ENCODE assay signal across 10 cellular contexts in the genomic region with DNA sequence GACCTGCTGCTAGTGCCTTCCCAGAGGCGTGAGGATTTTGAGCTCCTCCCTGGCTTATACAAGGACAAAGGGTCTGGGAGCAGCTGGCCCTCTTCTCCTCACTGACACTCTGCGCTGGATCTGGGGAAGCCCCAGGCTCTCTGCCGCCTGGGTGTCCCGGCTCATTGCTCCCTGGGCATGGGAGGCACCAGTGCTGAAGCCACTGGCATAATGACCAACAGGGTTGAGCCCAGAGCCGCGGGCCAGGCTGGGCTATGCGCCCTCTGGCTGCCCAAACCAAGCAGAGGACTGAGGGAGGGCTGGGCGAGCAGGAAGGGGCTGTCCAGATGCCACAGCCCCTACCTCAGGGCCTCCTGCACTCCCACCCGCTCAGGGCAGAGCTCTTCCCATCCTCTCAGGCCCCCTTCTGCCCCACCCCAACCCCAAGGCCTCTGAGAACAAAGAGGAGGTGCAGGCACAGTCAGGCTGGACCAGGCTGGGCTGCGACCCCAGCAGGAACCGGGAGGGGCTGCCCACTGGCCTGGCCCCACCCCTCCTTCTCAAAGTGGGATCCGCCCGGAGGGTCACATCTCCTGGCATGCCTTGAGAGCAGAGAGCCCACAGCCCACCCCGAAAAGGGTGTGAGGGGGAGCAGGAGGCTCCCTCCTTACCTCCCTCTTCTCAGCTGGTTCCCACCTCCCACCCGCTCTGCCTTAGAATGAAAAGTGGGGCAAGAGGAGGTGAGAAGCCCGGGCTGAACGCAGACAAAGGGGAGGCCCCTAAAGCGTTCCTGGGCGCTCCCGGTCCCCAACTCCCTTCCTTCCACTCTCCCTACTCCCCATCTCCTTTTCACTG. TPM values are rescaled to one million over a fixed set of nuclear protein-coding genes. Genes with fewer than 3 reads are reported as not detected.
DNase-seq lines count a peak whose midpoint lies in the region; ATAC-seq and TF ChIP-seq lines count a peak whose summit lies in the region.
"Had no signal": no experiment of that assay in that cellular context is flagged by ENCODE, and none has a peak within 500 bp of the region (broad histone marks: within the 10 kb centered on the region; RNA-seq: fewer than 3 reads in every experiment).

No MANE protein-coding gene starts in this region.

- peak overlapping the region; percentile 37 to 60 for H3K4me3 Mint-ChIP-seq in effector memory CD8-positive, alpha-beta T cell
- H3K4me3 Mint-ChIP-seq: CD4-positive, alpha-beta T cell had no signal

- intact Hi-C loops in IMR-90 (cut with micrococcal nuclease) (loop anchor here (5.0 kb wide), 1 partner anchor 514 kb away; no protein-coding TSS in a partner anchor), uterus (cut with DNase I; ENCODE audit: low total_unique reads) (no loop called here)

- H4K91ac ChIP-seq in IMR-90 (ENCODE audit: insufficient read depth, low read depth, low read length): no peak overlapping the region

- H3K14ac ChIP-seq in IMR-90 (replicated peaks; ENCODE audit: low read depth, low read length): no peak overlapping the region

- no peak overlapping the region for H3K9ac ChIP-seq in IMR-90 (ENCODE audit: low read depth, low read length)

- H3K4ac ChIP-seq in IMR-90 (ENCODE audit: low read depth, low read length): no peak overlapping the region

- peak overlapping the region; percentile 33 for H2AFZ ChIP-seq in IMR-90 (replicated peaks; ENCODE audit: low read length, poor library complexity)

- no peaks in the 10 kb centered on the region for H3K9me1 ChIP-seq in IMR-90 (ENCODE audit: insufficient read depth, low read length)

- dilution Hi-C loops in IMR-90 (cut with HindIII; ENCODE audit: low sequenced_read_pairs, unreplicated experiment): no loop called here

- CTCF ChIA-PET in IMR-90 (lab: Yijun Ruan, JAX): no interaction called here

- DNase-seq in IMR-90 (no peak), midbrain (lab: John Stamatoyannopoulos, UW) (peak; percentile 84), amniotic stem cell (lab: John Stamatoyannopoulos, UW) (no peak), uterus (no peak)
- DNase-seq in effector memory CD8-positive, alpha-beta T cell: no peak
- no peak for DNase-seq in activated naive CD4-positive, alpha-beta T cell (lab: John Stamatoyannopoulos, UW)
- DNase-seq in stimulated activated CD8-positive, alpha-beta memory T cell treated with anti-CD3 and anti-CD28 coated beads, Interleukin-4, amount 100 ng/mL, for 48 hours: no peak
- DNase-seq: CD4-positive, alpha-beta T cell; gastrocnemius medialis had no signal

- H3K27ac Mint-ChIP-seq in effector memory CD8-positive, alpha-beta T cell: no peak overlapping the region
- H3K27ac Mint-ChIP-seq: CD4-positive, alpha-beta T cell had no signal

- H3K27ac ChIP-seq in 22Rv1 (no peak overlapping the region), IMR-90 (ENCODE audit: insufficient read depth, low read length) (no peak overlapping the region), uterus (no peak overlapping the region)
- H3K27ac ChIP-seq: gastrocnemius medialis had no signal

- WGBS in IMR-90 (ENCODE audit: extremely low coverage in 2 of 2, insufficient read length in 1 of 2), 2 experiments: 19% methylated on average over 4 of the region's 20 CpGs; no CpG with 5 or more reads in 1 of the 2 experiments

- no peak overlapping the region for H4K8ac ChIP-seq in IMR-90 (ENCODE audit: low read depth in 2 of 2, low read length in 2 of 2)

- H3K4me1 ChIP-seq in IMR-90 (ENCODE audit: control insufficient read depth, insufficient read depth, low read length) (peaks cover 3% of the 10 kb centered on the region; the same call in 1 of the 2 replicates), uterus (peaks cover 0 to 11% of the 10 kb centered on the region in 2 donors)

- H3K9me3 Mint-ChIP-seq in effector memory CD8-positive, alpha-beta T cell: no peaks in the 10 kb centered on the region
- H3K9me3 Mint-ChIP-seq: CD4-positive, alpha-beta T cell had no signal

- H3K23ac ChIP-seq in IMR-90 (ENCODE audit: low read depth, low read length): no peak overlapping the region

- TF ChIP-seq POLR2A in IMR-90 (IDR thresholded peaks at IDR 0.05; ENCODE audit: low read depth, low read length) (no peak), uterus (IDR thresholded peaks at IDR 0.05) (no peak)

- no peak overlapping the region for H2BK20ac ChIP-seq in IMR-90 (ENCODE audit: low read depth, low read length)

- no peak overlapping the region for H2BK120ac ChIP-seq in IMR-90 (ENCODE audit: low read depth, low read length)

- H2BK15ac ChIP-seq in IMR-90 (ENCODE audit: low read depth, low read length): no peak overlapping the region

- TF ChIP-seq CTCF in 22Rv1 (IDR thresholded peaks at IDR 0.05) (peak; percentile 13), IMR-90 (conservative IDR thresholded peaks at IDR 0.05; ENCODE audit: low read depth, low read length) (no peak), uterus (IDR thresholded peaks at IDR 0.05) (peak in 1 of 4 experiments; percentile 10)

- H3K56ac ChIP-seq in IMR-90 (ENCODE audit: extremely low read depth, insufficient read depth, low read length): no peak overlapping the region

- no peaks in the 10 kb centered on the region; the same call in 1 of the 2 replicates for H3K9me3 ChIP-seq in IMR-90 (ENCODE audit: control insufficient read depth, insufficient read depth, low read length)
- H3K9me3 ChIP-seq in uterus: no peaks in the 10 kb centered on the region
- H3K9me3 ChIP-seq: gastrocnemius medialis had no signal

- H2AK5ac ChIP-seq in IMR-90 (ENCODE audit: low read depth, low read length): no peak overlapping the region

- POLR2A ChIA-PET in IMR-90 (lab: Charles Lee; ENCODE audit: unreplicated experiment): no interaction called here

- BruUV-seq in IMR-90 (replicated peaks; lab: Mats Ljungman, UMichigan): no TSS peak

- H3K79me1 ChIP-seq in IMR-90 (ENCODE audit: low read depth in 1 of 2, low read length in 2 of 2): no peaks in the 10 kb centered on the region

- no peak for ATAC-seq in IMR-90 (ENCODE audit: low read depth)
- no peak for ATAC-seq in effector memory CD8-positive, alpha-beta T cell (replicated peaks)
- ATAC-seq: gastrocnemius medialis had no signal

- no peak overlapping the region for H3K4me2 ChIP-seq in IMR-90 (ENCODE audit: low read depth, low read length)

- 0 out of 2 replicates have a peak, but pooled peaks cover 4% of the 10 kb centered on the region for H4K20me1 ChIP-seq in IMR-90 (ENCODE audit: insufficient read depth, low read length)

- TF ChIP-seq RAD21 in IMR-90 (IDR thresholded peaks at IDR 0.05; ENCODE audit: low read length): no peak

- H3K36me3 Mint-ChIP-seq in effector memory CD8-positive, alpha-beta T cell (ENCODE audit: insufficient read depth): no peaks in the 10 kb centered on the region

- H4K5ac ChIP-seq in IMR-90 (ENCODE audit: low read depth, low read length): no peak overlapping the region

- no peak overlapping the region for H3K4me3 ChIP-seq in IMR-90 (ENCODE audit: insufficient read depth, low read depth, low read length)
- peak overlapping the region in 1 of 2 donors; percentile 43 for H3K4me3 ChIP-seq in uterus

- H2AK9ac ChIP-seq in IMR-90 (replicated peaks; ENCODE audit: low read depth, low read length, poor library complexity): no peak overlapping the region

- H3K27me3 Mint-ChIP-seq in effector memory CD8-positive, alpha-beta T cell: peaks cover 43 to 70% of the 10 kb centered on the region in 2 donors

- H3K18ac ChIP-seq in IMR-90 (ENCODE audit: low read depth, low read length): no peak overlapping the region

- peaks cover 8% of the 10 kb centered on the region in 2 donors for H3K4me1 Mint-ChIP-seq in effector memory CD8-positive, alpha-beta T cell (ENCODE audit: low read depth in 2 of 2)

- H3K36me3 ChIP-seq in IMR-90 (ENCODE audit: control insufficient read depth, insufficient read depth, low read length) (no peaks in the 10 kb centered on the region), uterus (no peaks in the 10 kb centered on the region)
- H3K36me3 ChIP-seq: gastrocnemius medialis had no signal

- in situ Hi-C loops in IMR-90 (cut with MboI; ENCODE audit: low sequenced_read_pairs): no loop called here

- no peak overlapping the region for H2BK5ac ChIP-seq in IMR-90 (ENCODE audit: low read depth, low read length, poor library complexity, severe bottlenecking)

- peaks cover 83% of the 10 kb centered on the region for H3K27me3 ChIP-seq in IMR-90 (ENCODE audit: control insufficient read depth, insufficient read depth, low read length)
- peaks cover 14 to 18% of the 10 kb centered on the region in 2 donors for H3K27me3 ChIP-seq in uterus

TF ChIP-seq in IMR-90, 13 proteins besides CTCF, POLR2A, EP300 and RAD21:
- no peak for TF ChIP-seq MXI1 (IDR thresholded peaks at IDR 0.05; ENCODE audit: borderline replicate concordance, low read depth, low read length)

RNA-seq across cellular contexts. Expression of a gene that starts 1.5 kb away (rescaled TPM):
- total RNA-seq in IMR-90 (2012; rRNA removed): not detected in 2 replicates
- 0.05 and 0.13 TPM in 2 replicates for polyA plus RNA-seq in IMR-90 (2012; rRNA removed)
- 0.14 TPM in 1 of 2 replicates, not detected in the other for polyA plus RNA-seq in IMR-90 (2012; cell fraction: cytosol; rRNA removed)
- polyA plus RNA-seq in IMR-90 (2012; cell fraction: nucleus; rRNA removed; ENCODE audit: low replicate concordance): 0.04 TPM in 1 of 2 replicates, not detected in the other
- total RNA-seq in uterus: 1 to 10 TPM in 2 of 4 donors, under 1 TPM in 1, not detected in 1; 0.26 to 9.6 (median 8.4) TPM
- total RNA-seq: CD4-positive, alpha-beta T cell had no signal
